Comparison of ENCODE assay signal across 16 cellular contexts in genomic region chr3:111081008-111081545, GRCh38. TPM values are rescaled to one million over a fixed set of nuclear protein-coding genes. Genes with fewer than 3 reads are reported as not detected.
DNase-seq lines count a peak whose midpoint lies in the region; TF ChIP-seq lines count a peak whose summit lies in the region.
"Had no signal": no experiment of that assay in that cellular context is flagged by ENCODE, and none has a peak within 500 bp of the region (broad histone marks: within the 10 kb centered on the region; RNA-seq: fewer than 3 reads in every experiment).

No MANE protein-coding gene starts in this region.

- H3K27me3 ChIP-seq in osteoblast (ENCODE audit: insufficient read depth, low read length), result no peaks in the 10 kb centered on the region
- H3K27me3 ChIP-seq in right atrium auricular region, result no peaks in the 10 kb centered on the region
- no peaks in the 10 kb centered on the region for H3K27me3 ChIP-seq in uterus
- H3K27me3 ChIP-seq: adrenal gland, sigmoid colon, SJCRH30, upper lobe of right lung had no signal

- TF ChIP-seq POLR2A in uterus (IDR thresholded peaks at IDR 0.05), result no peak

- H3K4me1 ChIP-seq in osteoblast (ENCODE audit: insufficient read depth, low read length) (peaks cover 12% of the 10 kb centered on the region), right atrium auricular region (no peaks in the 10 kb centered on the region), uterus (no peaks in the 10 kb centered on the region)
- H3K4me1 ChIP-seq: adrenal gland, SJCRH30 had no signal

- no peaks in the 10 kb centered on the region for H4K20me1 ChIP-seq in osteoblast (ENCODE audit: insufficient read depth, low read length)

- TF ChIP-seq CTCF in osteoblast (IDR thresholded peaks at IDR 0.05; ENCODE audit: extremely low read depth, low read depth, low read length), result no peak
- TF ChIP-seq CTCF in right atrium auricular region (IDR thresholded peaks at IDR 0.05), result no peak
- TF ChIP-seq CTCF in uterus (IDR thresholded peaks at IDR 0.05), result no peak

- H3K4me3 ChIP-seq in osteoblast (ENCODE audit: insufficient read depth, low read length) (no peak overlapping the region), right atrium auricular region (no peak overlapping the region), uterus (no peak overlapping the region)
- H3K4me3 ChIP-seq: adrenal gland, left ventricle myocardium inferior, sigmoid colon, SJCRH30, upper lobe of right lung had no signal

- no peak overlapping the region for H3K27ac ChIP-seq in osteoblast (ENCODE audit: low read depth, low read length)
- H3K27ac ChIP-seq in right atrium auricular region, result no peak overlapping the region
- no peak overlapping the region for H3K27ac ChIP-seq in uterus
- H3K27ac ChIP-seq: adrenal gland, left ventricle myocardium inferior, sigmoid colon, SJCRH30, upper lobe of right lung had no signal

- H3K4me2 ChIP-seq in osteoblast (ENCODE audit: insufficient read depth, low read length), result peak overlapping the region; percentile 52

- H3K36me3 ChIP-seq in osteoblast (ENCODE audit: insufficient read depth, low read length) (no peaks in the 10 kb centered on the region), right atrium auricular region (no peaks in the 10 kb centered on the region), uterus (no peaks in the 10 kb centered on the region)
- H3K36me3 ChIP-seq: adrenal gland, left ventricle myocardium inferior, sigmoid colon, upper lobe of right lung had no signal

- intact Hi-C loops in uterus (cut with DNase I; ENCODE audit: low total_unique reads), result no loop called here

- DNase-seq in EH (ENCODE audit: low read depth), result peak; percentile 77
- DNase-seq in NCI-H226, result peak; percentile 43
- DNase-seq in fibroblast of gingiva (ENCODE audit: low read depth), result peak; percentile 78
- DNase-seq in osteoblast (ENCODE audit: insufficient read length, low spot score, missing footprints), result peak; percentile 8
- no peak for DNase-seq in right atrium auricular region (ENCODE audit: low spot score)
- no peak for DNase-seq in glomerular visceral epithelial cell (ENCODE audit: extremely low spot score)
- DNase-seq in uterus, result no peak
- DNase-seq in activated CD4-positive, alpha-beta T cell treated with anti-CD3 and anti-CD28 coated beads, Interleukin-2, amount 50 U/mL, for 4 hours, result no peak
- DNase-seq: adrenal gland; cerebellar nuclear complex; left ventricle myocardium inferior; NCI-H1048; sigmoid colon; stimulated activated CD4-positive, alpha-beta T cell treated with anti-CD3 and anti-CD28 coated beads, Interleukin-2, amount 100 ng/mL, for 48 hours; upper lobe of right lung had no signal

- H2AFZ ChIP-seq in osteoblast (ENCODE audit: low read length), result no peak overlapping the region

- peaks cover 91% of the 10 kb centered on the region for H3K79me2 ChIP-seq in osteoblast (ENCODE audit: insufficient read depth, low read length)

- H3K9me3 ChIP-seq in osteoblast (ENCODE audit: low read depth, low read length) (no peaks in the 10 kb centered on the region), right atrium auricular region (no peaks in the 10 kb centered on the region), uterus (no peaks in the 10 kb centered on the region)
- H3K9me3 ChIP-seq: adrenal gland, left ventricle myocardium inferior, sigmoid colon, SJCRH30, upper lobe of right lung had no signal

RNA-seq across cellular contexts. Expression of gene NECTIN3, which starts 9.5 kb away (rescaled TPM):
- total RNA-seq in osteoblast (39.8 and 52.5 TPM in 2 replicates), right atrium auricular region (10 to 100 TPM in 1 of 2 donors, 1 to 10 TPM in 1; 8.8 to 16.6 TPM), uterus (10 to 100 TPM; 21.8 to 60.3 (median 45.0) TPM)

Comparison
In these comparisons a context has a peak if more than half of its experiments do, and no peak if none do; other contexts are left out.
1. DNase-seq: peak in EH (single experiment), NCI-H226 (single experiment), fibroblast of gingiva (single experiment) and osteoblast (single experiment); none in right atrium auricular region (single experiment), glomerular visceral epithelial cell (single experiment), uterus (0 of 2) and activated CD4-positive, alpha-beta T cell treated with anti-CD3 and anti-CD28 coated beads, Interleukin-2, amount 50 U/mL, for 4 hours (0 of 2).